ENCODE assay signal across 8 cellular contexts in the genomic region with DNA sequence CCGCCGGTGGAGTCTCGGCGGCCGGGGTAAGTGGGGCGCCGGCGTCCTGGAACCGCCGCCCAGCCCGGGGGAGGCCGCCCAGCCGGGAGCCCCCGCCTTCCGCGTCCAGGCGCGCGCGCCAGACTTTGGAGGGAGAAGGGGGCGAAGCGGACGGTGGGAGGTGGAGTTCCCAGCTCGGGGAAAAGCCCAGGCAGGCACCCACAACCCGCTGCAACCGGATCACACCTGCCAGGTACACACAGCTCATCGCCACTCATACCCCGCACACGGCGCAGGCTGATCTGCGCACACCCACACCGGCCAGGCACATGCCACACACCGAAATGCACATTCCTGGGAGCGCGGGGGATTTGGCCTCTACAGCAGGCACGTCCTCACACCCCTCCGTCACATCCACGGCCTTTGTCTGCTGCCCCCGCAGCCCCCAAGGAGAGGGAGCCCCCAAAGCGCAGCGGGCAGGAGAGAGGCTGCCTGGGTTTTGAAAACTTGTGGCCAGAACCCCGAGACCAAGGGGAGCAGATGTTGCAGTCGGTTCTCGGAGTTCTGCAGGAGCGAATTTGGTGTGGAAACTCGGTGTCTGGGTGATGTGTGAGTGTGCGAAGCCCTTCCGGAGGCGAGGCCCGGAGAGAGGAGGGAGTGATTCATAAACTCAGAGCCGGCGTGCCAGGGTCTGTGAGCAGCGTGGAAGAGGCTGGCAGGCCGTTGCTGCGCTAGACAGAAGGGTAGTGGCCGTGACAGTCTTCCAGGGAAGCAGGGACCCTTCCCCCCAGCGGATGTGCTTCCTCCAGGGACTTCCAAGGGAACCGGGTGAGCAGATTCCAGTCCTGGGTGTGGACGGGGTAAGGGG. TPM values are rescaled to one million over a fixed set of nuclear protein-coding genes. Genes with fewer than 3 reads are reported as not detected.
DNase-seq lines count a peak whose midpoint lies in the region; ATAC-seq and TF ChIP-seq lines count a peak whose summit lies in the region.

No MANE protein-coding gene starts in this region.

- H3K27me3 ChIP-seq in BLaER1 treated with 17β-estradiol and CSF1 and Interleukin-3, amounts not matched to agents 10 nM and 100 nM: peaks cover 52 to 75% (median 64%) of the 10 kb centered on the region in 11 experiments
- H3K27me3 ChIP-seq in psoas muscle (ENCODE audit: insufficient read depth in 3 of 3, low read length in 2 of 3): no peaks in the 10 kb centered on the region

- DNase-seq in NCI-H2227 (lab: John Stamatoyannopoulos, UW; ENCODE audit: unreplicated experiment) (peak; percentile 16), left cardiac atrium (peak; percentile 87), psoas muscle (peak; percentile 81 to 89), cerebellar nuclear complex (lab: John Stamatoyannopoulos, UW) (no peak), NCI-H2081 (lab: John Stamatoyannopoulos, UW) (no peak), MV-4-11 (lab: John Stamatoyannopoulos, UW) (no peak)

- H3K9ac ChIP-seq in BLaER1 treated with 17β-estradiol and CSF1 and Interleukin-3, amounts not matched to agents 10 nM and 100 nM: peak overlapping the region; percentile 51 to 75 (median 69); a peak in 21 of 22 replicates

- H3K27me3 Mint-ChIP-seq in activated naive CD8-positive, alpha-beta T cell: peaks cover 8% of the 10 kb centered on the region

- TF ChIP-seq CTCF in psoas muscle (IDR thresholded peaks at IDR 0.05): no peak

- H3K27ac Mint-ChIP-seq in activated naive CD8-positive, alpha-beta T cell: peak overlapping the region; percentile 84

- peaks cover 0 to 16% (median 14%) of the 10 kb centered on the region in 11 experiments; a peak in 15 of 22 replicates for H3K9me3 ChIP-seq in BLaER1 treated with 17β-estradiol and CSF1 and Interleukin-3, amounts not matched to agents 10 nM and 100 nM (replicated peaks in 1 of 11)
- H3K9me3 ChIP-seq in psoas muscle: no peaks in the 10 kb centered on the region

- peaks cover 17 to 24% (median 19%) of the 10 kb centered on the region in 10 experiments for H3K4me1 ChIP-seq in BLaER1 treated with 17β-estradiol and CSF1 and Interleukin-3, amounts not matched to agents 10 nM and 100 nM
- peaks cover 21% of the 10 kb centered on the region for H3K4me1 ChIP-seq in psoas muscle

- intact Hi-C loops in left cardiac atrium (cut with DNase I) (no loop called here), psoas muscle (cut with DNase I) (loop anchor here in 1 of 2 donors (2.0 kb wide), 1 partner anchor 44 kb away; no protein-coding TSS in a partner anchor)

- H3K4me3 ChIP-seq in BLaER1 treated with 17β-estradiol and CSF1 and Interleukin-3, amounts not matched to agents 10 nM and 100 nM: peak overlapping the region; percentile 56 to 77 (median 68)
- H3K4me3 ChIP-seq in psoas muscle: peak overlapping the region; percentile 84

- peak overlapping the region; percentile 84 for H3K4me3 Mint-ChIP-seq in activated naive CD8-positive, alpha-beta T cell

- peak; percentile 62 to 83 for ATAC-seq in left cardiac atrium
- ATAC-seq in psoas muscle: peak; percentile 58 to 66 (median 64)

- H3K4me1 Mint-ChIP-seq in activated naive CD8-positive, alpha-beta T cell (ENCODE audit: low read depth): peaks cover 15% of the 10 kb centered on the region

- H4K20me1 ChIP-seq in BLaER1 treated with 17β-estradiol and CSF1 and Interleukin-3, amounts not matched to agents 10 nM and 100 nM: peaks cover 0 to 21% (median 12%) of the 10 kb centered on the region in 11 experiments; a peak in 12 of 22 replicates

- no peaks in the 10 kb centered on the region for H3K9me3 Mint-ChIP-seq in activated naive CD8-positive, alpha-beta T cell (ENCODE audit: low read depth)

- H3K36me3 Mint-ChIP-seq in activated naive CD8-positive, alpha-beta T cell: no peaks in the 10 kb centered on the region

- H3K36me3 ChIP-seq in BLaER1 treated with 17β-estradiol and CSF1 and Interleukin-3, amounts not matched to agents 10 nM and 100 nM: no peaks in the 10 kb centered on the region
- no peaks in the 10 kb centered on the region for H3K36me3 ChIP-seq in psoas muscle (ENCODE audit: insufficient read depth in 1 of 2, low read depth in 1 of 2)

- peak overlapping the region; percentile 86 to 99 (median 97) for H3K4me2 ChIP-seq in BLaER1 treated with 17β-estradiol and CSF1 and Interleukin-3, amounts not matched to agents 10 nM and 100 nM

- 3 to 18% (median 6%) methylated on average over 43 to 59 of the region's 59 CpGs for WGBS in psoas muscle, 3 donors

- peak overlapping the region in 6 of 11 experiments; percentile 5 to 56 (median 42); a peak in 8 of 22 replicates for H3K27ac ChIP-seq in BLaER1 treated with 17β-estradiol and CSF1 and Interleukin-3, amounts not matched to agents 10 nM and 100 nM
- H3K27ac ChIP-seq in psoas muscle: peak overlapping the region; percentile 99

RNA-seq across cellular contexts. Expression of gene CHST3, which starts 0.7 kb away (rescaled TPM):
- total RNA-seq in left cardiac atrium (10 to 100 TPM; 17.7 to 40.0 TPM), psoas muscle (10 to 100 TPM; 10.6 to 44.0 (median 16.6) TPM)
- 10 to 100 TPM in 1 of 3 donors, 1 to 10 TPM in 2; 3.3 to 12.1 (median 8.2) TPM for polyA plus RNA-seq in psoas muscle

Comparison
In these comparisons a context has a peak if more than half of its experiments do, and no peak if none do; other contexts are left out.
1. DNase-seq: peak in NCI-H2227 (single experiment), left cardiac atrium (single experiment) and psoas muscle (2 of 2); none in cerebellar nuclear complex (0 of 2), NCI-H2081 (0 of 2) and MV-4-11 (single experiment).